Comparison of ENCODE assay signal across 9 cellular contexts in genomic region chr16:23505180-23505665, GRCh38. TPM values are rescaled to one million over a fixed set of nuclear protein-coding genes. Genes with fewer than 3 reads are reported as not detected.
DNase-seq lines count a peak whose midpoint lies in the region; ATAC-seq and TF ChIP-seq lines count a peak whose summit lies in the region.
"Had no signal": no experiment of that assay in that cellular context is flagged by ENCODE, and none has a peak within 500 bp of the region (broad histone marks: within the 10 kb centered on the region; RNA-seq: fewer than 3 reads in every experiment).

No MANE protein-coding gene starts in this region.

- no peaks in the 10 kb centered on the region for H3K9me3 ChIP-seq in effector memory CD4-positive, alpha-beta T cell (ENCODE audit: control insufficient read depth, low read length)

- H3K27ac ChIP-seq in effector memory CD4-positive, alpha-beta T cell (ENCODE audit: insufficient read depth, low read length, poor library complexity, severe bottlenecking) = no peak overlapping the region

- ATAC-seq in GM18511 (IDR thresholded peaks at IDR 0.05; ENCODE audit: unreplicated experiment) (peak; percentile 10), HG03175 (IDR thresholded peaks at IDR 0.05; ENCODE audit: unreplicated experiment) (peak; percentile 4), GM18868 (IDR thresholded peaks at IDR 0.05; ENCODE audit: unreplicated experiment) (no peak)

- H3K4me3 ChIP-seq in effector memory CD4-positive, alpha-beta T cell (ENCODE audit: insufficient read depth, low read depth, low read length, poor library complexity, severe bottlenecking) = no peak overlapping the region

- DNase-seq in MCF 10A (ENCODE audit: unreplicated experiment) = no peak
- DNase-seq in retina = peak; percentile 72
- no peak for DNase-seq in H4 (ENCODE audit: low spot score)
- DNase-seq in NCI-H524 treated with DMSO at 0.1 percent for 48 hours (lab: John Stamatoyannopoulos, UW) = no peak
- no peak for DNase-seq in effector memory CD4-positive, alpha-beta T cell
- DNase-seq: NCI-H1436 had no signal

- POLR2A ChIA-PET in MCF 10A (lab: Yijun Ruan, JAX) = interaction anchor here (0.5 to 3.0 kb wide), 10 partner anchors 9 to 1311 kb away, joined by 3 to 12 read pairs (median 4); partner anchors contain the start of genes COG7, DCTN5, PALB2 and UBFD1

- H3K9me3 Mint-ChIP-seq in MCF 10A (ENCODE audit: unreplicated experiment) = no peaks in the 10 kb centered on the region

- peaks cover 9% of the 10 kb centered on the region for H3K36me3 Mint-ChIP-seq in MCF 10A (ENCODE audit: insufficient read depth, unreplicated experiment)

- peaks cover 3% of the 10 kb centered on the region for H3K36me3 ChIP-seq in effector memory CD4-positive, alpha-beta T cell (ENCODE audit: control insufficient read depth, insufficient read depth, low read length)

- H3K4me3 Mint-ChIP-seq in MCF 10A (ENCODE audit: unreplicated experiment) = no peak overlapping the region

- no peaks in the 10 kb centered on the region for H3K27me3 Mint-ChIP-seq in MCF 10A (ENCODE audit: insufficient read depth, unreplicated experiment)

- TF ChIP-seq CTCF in MCF 10A (IDR thresholded peaks at IDR 0.05; ENCODE audit: unreplicated experiment) = no peak

- intact Hi-C loops in MCF 10A (cut with micrococcal nuclease) = loop anchor here (2.0 kb wide), 2 partner anchors 52 kb away; partner anchors contain the start of genes COG7, EARS2 and UBFD1

- peaks cover 41% of the 10 kb centered on the region for H3K4me1 ChIP-seq in effector memory CD4-positive, alpha-beta T cell (ENCODE audit: control insufficient read depth, insufficient read depth, low read length, poor library complexity, severe bottlenecking)

- peak overlapping the region; percentile 75 for H3K27ac Mint-ChIP-seq in MCF 10A (ENCODE audit: low read depth, unreplicated experiment)

- CTCF ChIA-PET in MCF 10A (lab: Yijun Ruan, JAX) = interaction anchor here (0.5 to 2.0 kb wide), 5 partner anchors 53 to 1272 kb away, joined by 3 to 7 read pairs (median 4); partner anchors contain the start of gene UBFD1

- peaks cover 35% of the 10 kb centered on the region for H3K4me1 Mint-ChIP-seq in MCF 10A (ENCODE audit: insufficient read depth, unreplicated experiment)

- BruUV-seq in MCF 10A (replicated peaks; lab: Mats Ljungman, UMichigan) = no TSS peak

- H3K27me3 ChIP-seq in effector memory CD4-positive, alpha-beta T cell (replicated peaks; ENCODE audit: control insufficient read depth, insufficient read depth, low read length, poor library complexity, severe bottlenecking) = no peaks in the 10 kb centered on the region

RNA-seq across cellular contexts. Expression of gene GGA2, which starts 5.1 kb away (rescaled TPM):
- total RNA-seq in MCF 10A (2022) = 22.2 and 40.9 TPM in 2 replicates
- 25.0 and 28.8 TPM in 2 replicates for total RNA-seq in H4 (2014; rRNA removed; shearing (Covaris generic))

RNA-seq across cellular contexts. Expression of gene EARS2, which starts 51.9 kb away (rescaled TPM):
- total RNA-seq in MCF 10A (2022) = 24.4 and 32.8 TPM in 2 replicates
- 22.1 and 28.0 TPM in 2 replicates for total RNA-seq in H4 (2014; rRNA removed; shearing (Covaris generic))

RNA-seq across cellular contexts. Expression of gene COG7, which starts 52.2 kb away (rescaled TPM):
- 10.0 and 16.7 TPM in 2 replicates for total RNA-seq in MCF 10A (2022)
- 12.9 and 14.8 TPM in 2 replicates for total RNA-seq in H4 (2014; rRNA removed; shearing (Covaris generic))

RNA-seq across cellular contexts. Expression of gene UBFD1, which starts 52.3 kb away (rescaled TPM):
- 49.1 and 50.8 TPM in 2 replicates for total RNA-seq in MCF 10A (2022)
- total RNA-seq in H4 (2014; rRNA removed; shearing (Covaris generic)) = 103 and 112 TPM in 2 replicates
